In the genomic region with DNA sequence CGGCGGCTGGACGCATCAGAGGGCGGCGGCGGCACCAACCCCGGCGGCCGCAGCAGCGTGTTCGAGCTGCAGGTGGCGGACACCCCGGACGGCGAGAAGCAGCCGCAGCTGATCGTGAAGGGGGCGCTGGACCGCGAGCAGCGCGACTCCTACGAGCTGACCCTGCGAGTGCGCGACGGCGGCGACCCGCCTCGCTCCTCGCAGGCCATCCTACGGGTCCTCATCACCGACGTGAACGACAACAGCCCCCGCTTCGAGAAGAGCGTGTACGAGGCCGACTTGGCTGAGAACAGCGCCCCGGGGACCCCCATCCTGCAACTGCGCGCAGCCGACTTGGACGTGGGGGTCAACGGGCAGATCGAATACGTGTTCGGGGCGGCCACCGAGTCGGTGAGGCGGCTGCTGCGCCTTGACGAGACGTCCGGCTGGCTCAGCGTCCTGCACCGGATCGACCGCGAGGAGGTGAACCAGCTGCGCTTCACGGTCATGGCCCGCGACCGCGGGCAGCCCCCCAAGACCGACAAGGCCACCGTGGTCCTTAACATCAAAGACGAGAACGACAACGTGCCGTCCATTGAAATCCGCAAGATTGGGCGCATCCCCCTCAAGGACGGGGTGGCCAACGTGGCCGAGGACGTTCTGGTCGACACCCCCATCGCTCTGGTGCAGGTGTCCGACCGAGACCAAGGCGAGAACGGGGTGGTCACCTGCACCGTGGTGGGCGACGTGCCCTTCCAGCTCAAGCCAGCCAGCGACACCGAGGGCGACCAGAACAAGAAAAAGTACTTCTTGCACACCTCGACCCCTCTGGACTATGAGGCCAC, we compare ENCODE assay signal across 10 cellular contexts. TPM values are rescaled to one million over a fixed set of nuclear protein-coding genes. Genes with fewer than 3 reads are reported as not detected.
A peak's percentile ranks its signal among the peaks of the same experiment; 100 is the strongest.
DNase-seq lines count a peak whose midpoint lies in the region; ATAC-seq and TF ChIP-seq lines count a peak whose summit lies in the region.
"Had no signal": no experiment of that assay in that cellular context is flagged by ENCODE, and none has a peak within 500 bp of the region (broad histone marks: within the 10 kb centered on the region; RNA-seq: fewer than 3 reads in every experiment).

No MANE protein-coding gene starts in this region.

- H3K27ac ChIP-seq in WERI-Rb-1: no peak overlapping the region
- no peak overlapping the region for H3K27ac ChIP-seq in hepatocyte
- peak overlapping the region in 1 of 2 donors; percentile 10 for H3K27ac ChIP-seq in prostate gland

- H3K27me3 ChIP-seq in BE2C (peaks cover 8% of the 10 kb centered on the region), WERI-Rb-1 (ENCODE audit: insufficient read depth, low read depth, severe bottlenecking) (peaks cover 42% of the 10 kb centered on the region), hepatocyte (no peaks in the 10 kb centered on the region), prostate gland (replicated peaks; ENCODE audit: insufficient read depth) (no peaks in the 10 kb centered on the region)

- peak overlapping the region; percentile 55 for H2AFZ ChIP-seq in hepatocyte

- peak overlapping the region; percentile 95 for H3K4me2 ChIP-seq in hepatocyte

- H3K79me2 ChIP-seq in hepatocyte: peaks cover 68% of the 10 kb centered on the region

- peaks cover 27% of the 10 kb centered on the region for H4K20me1 ChIP-seq in hepatocyte (ENCODE audit: insufficient read depth, poor library complexity, severe bottlenecking)

- no peaks in the 10 kb centered on the region for H3K9me3 ChIP-seq in BE2C
- H3K9me3 ChIP-seq in WERI-Rb-1 (ENCODE audit: severe bottlenecking): peaks cover 2% of the 10 kb centered on the region
- no peaks in the 10 kb centered on the region for H3K9me3 ChIP-seq in hepatocyte (ENCODE audit: low read depth)
- no peaks in the 10 kb centered on the region for H3K9me3 ChIP-seq in prostate gland

- TF ChIP-seq POLR2A in prostate gland (IDR thresholded peaks at IDR 0.05): no peak

- ATAC-seq in GM19463 (IDR thresholded peaks at IDR 0.05; ENCODE audit: unreplicated experiment): no peak
- ATAC-seq in HG02763 (IDR thresholded peaks at IDR 0.05; ENCODE audit: unreplicated experiment): no peak
- ATAC-seq in GM18520 (IDR thresholded peaks at IDR 0.05; ENCODE audit: unreplicated experiment): no peak

- no peaks in the 10 kb centered on the region for H3K9me2 ChIP-seq in hepatocyte (replicated peaks; ENCODE audit: insufficient read depth)

- WGBS in hepatocyte (ENCODE audit: low lambda C conversion rate, missing lambda C conversion rate): 2% methylated on average over 83 of the region's 95 CpGs
- 22% methylated on average over 21 of the region's 95 CpGs for WGBS in prostate gland

- intact Hi-C loops in prostate gland (cut with DNase I): loop anchor here (10.0 kb wide), 1 partner anchor 142 kb away; no protein-coding TSS in a partner anchor

- DNase-seq in BE2C: no peak
- no peak for DNase-seq in WERI-Rb-1
- peak; percentile 31 for DNase-seq in hepatocyte (ENCODE audit: low spot score)
- DNase-seq in prostate gland (ENCODE audit: low spot score): no peak
- no peak for DNase-seq in activated gamma-delta T cell treated with Interleukin-2 at 50 U/mL for 16 hours
- DNase-seq: cortex of kidney, DMS79 had no signal

- H3K4me3 ChIP-seq in BE2C (ENCODE audit: low read depth, low read length) (peak overlapping the region; percentile 75), WERI-Rb-1 (ENCODE audit: low read depth, low read length) (peak overlapping the region; percentile 41), hepatocyte (peak overlapping the region; percentile 60), prostate gland (peak overlapping the region; percentile 45 to 49)

- TF ChIP-seq CTCF in BE2C (IDR thresholded peaks at IDR 0.05; ENCODE audit: low read depth, low read length) (no peak), WERI-Rb-1 (IDR thresholded peaks at IDR 0.05; ENCODE audit: low read depth, low read length) (no peak; the same call in 1 of the 2 replicates), hepatocyte (IDR thresholded peaks at IDR 0.05; ENCODE audit: poor library complexity) (no peak), prostate gland (IDR thresholded peaks at IDR 0.05) (no peak)

- no peaks in the 10 kb centered on the region for H3K4me1 ChIP-seq in BE2C
- H3K4me1 ChIP-seq in hepatocyte (ENCODE audit: insufficient read depth): no peaks in the 10 kb centered on the region
- no peaks in the 10 kb centered on the region for H3K4me1 ChIP-seq in prostate gland (replicated peaks)

- H3K36me3 ChIP-seq in BE2C: no peaks in the 10 kb centered on the region
- no peaks in the 10 kb centered on the region for H3K36me3 ChIP-seq in WERI-Rb-1
- H3K36me3 ChIP-seq in hepatocyte (replicated peaks; ENCODE audit: insufficient read depth, low read depth): no peaks in the 10 kb centered on the region
- H3K36me3 ChIP-seq in prostate gland: no peaks in the 10 kb centered on the region

RNA-seq across cellular contexts. Expression of a gene that starts 2.1 kb away (rescaled TPM):
- 4.7 TPM for polyA plus RNA-seq in BE2C (2012; ENCODE audit: insufficient read depth, insufficient read length, low read depth)
- 48.7 and 59.9 TPM in 2 replicates for total RNA-seq in hepatocyte
- 34.0 and 37.2 TPM in 2 replicates for polyA plus RNA-seq in hepatocyte
- total RNA-seq in prostate gland: 10 to 100 TPM; 44.3 to 49.4 TPM
